In genomic region chr3:187941848-187942194, GRCh38 we compare ENCODE assay signal across 1 cellular context.
TF ChIP-seq lines count a peak whose summit lies in the region.

No MANE protein-coding gene starts in this region.

TF ChIP-seq in HepG2, 621 proteins besides CTCF, POLR2A, EP300 and RAD21 (continued from another document and continues in another):
- TF ChIP-seq EZH2 (conservative IDR thresholded peaks at IDR 0.05; ENCODE audit: low read depth, low read length) (no peak), ZNF691 (CRISPR knock-in tag; IDR thresholded peaks at IDR 0.05; ENCODE audit: borderline replicate concordance, low read depth) (no peak), ZNF746 (CRISPR knock-in tag; IDR thresholded peaks at IDR 0.05) (no peak), FOXA1 (IDR thresholded peaks at IDR 0.05) (no peak), FOXA1 (CRISPR knock-in tag; IDR thresholded peaks at IDR 0.05) (peak; percentile 20; the same call in 1 of the 2 replicates), FOXJ3 (CRISPR knock-in tag; IDR thresholded peaks at IDR 0.05; ENCODE audit: borderline replicate concordance) (peak; percentile 65; the same call in 1 of the 2 replicates), ZNF337 (CRISPR knock-in tag; IDR thresholded peaks at IDR 0.05; ENCODE audit: borderline replicate concordance, low read depth) (no peak), ZNF20 (CRISPR knock-in tag; IDR thresholded peaks at IDR 0.05) (no peak), SOX6 (IDR thresholded peaks at IDR 0.05) (no peak), SOX6 (CRISPR knock-in tag; IDR thresholded peaks at IDR 0.05) (peak; percentile 66), ZNF558 (CRISPR knock-in tag; IDR thresholded peaks at IDR 0.05; ENCODE audit: borderline replicate concordance) (no peak), PAXIP1 (CRISPR knock-in tag; conservative IDR thresholded peaks at IDR 0.05) (peak; percentile 46), TCF12 (IDR thresholded peaks at IDR 0.05) (no peak), TCF12 (CRISPR knock-in tag; IDR thresholded peaks at IDR 0.05) (no peak), BORCS8-MEF2B (CRISPR knock-in tag; IDR thresholded peaks at IDR 0.05) (no peak), BCL3 (CRISPR knock-in tag; IDR thresholded peaks at IDR 0.05) (no peak), ZFP90 (CRISPR knock-in tag; IDR thresholded peaks at IDR 0.05; ENCODE audit: borderline replicate concordance) (no peak), HDAC1 (CRISPR knock-in tag; IDR thresholded peaks at IDR 0.05) (0 out of 2 replicates have a peak, but pooled peaks have one; percentile 19), RXRB (CRISPR knock-in tag; IDR thresholded peaks at IDR 0.05; ENCODE audit: borderline replicate concordance) (peak; percentile 98), NFIC (IDR thresholded peaks at IDR 0.05; ENCODE audit: low read length) (peak; percentile 56; the same call in 1 of the 2 replicates), TCF7 (IDR thresholded peaks at IDR 0.05; ENCODE audit: low read depth) (0 out of 2 replicates have a peak, but pooled peaks have one; percentile 9), ZNF615 (CRISPR knock-in tag; IDR thresholded peaks at IDR 0.05; ENCODE audit: borderline replicate concordance) (no peak), ONECUT2 (CRISPR knock-in tag; IDR thresholded peaks at IDR 0.05) (0 out of 2 replicates have a peak, but pooled peaks have one; percentile 29), ZNF431 (CRISPR knock-in tag; IDR thresholded peaks at IDR 0.05; ENCODE audit: borderline replicate concordance, low read depth) (no peak), SPEN (CRISPR knock-in tag; IDR thresholded peaks at IDR 0.05; ENCODE audit: low read depth) (no peak), ZNF605 (CRISPR knock-in tag; IDR thresholded peaks at IDR 0.05) (no peak), PHF5A (CRISPR knock-in tag; IDR thresholded peaks at IDR 0.05; ENCODE audit: low read depth, unreplicated experiment) (no peak), ZBTB37 (CRISPR knock-in tag; IDR thresholded peaks at IDR 0.05) (no peak), HMG20B (CRISPR knock-in tag; conservative IDR thresholded peaks at IDR 0.05) (no peak), MIXL1 (CRISPR knock-in tag; IDR thresholded peaks at IDR 0.05) (peak; percentile 61), TCF7L2 (IDR thresholded peaks at IDR 0.05; ENCODE audit: low read depth, low read length) (no peak), SALL2 (CRISPR knock-in tag; IDR thresholded peaks at IDR 0.05) (no peak), FOXK2 (IDR thresholded peaks at IDR 0.05) (no peak), RCOR2 (CRISPR knock-in tag; IDR thresholded peaks at IDR 0.05) (peak; percentile 75), GLMP (CRISPR knock-in tag; IDR thresholded peaks at IDR 0.05; ENCODE audit: borderline replicate concordance) (no peak), NCOR1 (IDR thresholded peaks at IDR 0.05; ENCODE audit: borderline replicate concordance, low read length) (peak; percentile 47; the same call in 1 of the 2 replicates), ZNF614 (CRISPR knock-in tag; IDR thresholded peaks at IDR 0.05; ENCODE audit: borderline replicate concordance) (no peak), RXRA (CRISPR knock-in tag; IDR thresholded peaks at IDR 0.05) (peak; percentile 39; the same call in 1 of the 2 replicates), SRF (IDR thresholded peaks at IDR 0.05; ENCODE audit: low read depth, low read length) (no peak), NCOA2 (CRISPR knock-in tag; IDR thresholded peaks at IDR 0.05) (peak; percentile 75), PBX2 (CRISPR knock-in tag; IDR thresholded peaks at IDR 0.05) (no peak), DBP (CRISPR knock-in tag; IDR thresholded peaks at IDR 0.05; ENCODE audit: not compliant biosample characterization) (no peak), ZXDC (CRISPR knock-in tag; IDR thresholded peaks at IDR 0.05) (no peak), MTA3 (CRISPR knock-in tag; IDR thresholded peaks at IDR 0.05) (no peak), ZNF577 (CRISPR knock-in tag; IDR thresholded peaks at IDR 0.05; ENCODE audit: borderline replicate concordance, low read depth) (no peak), SOX13 (IDR thresholded peaks at IDR 0.05) (no peak), SOX13 (CRISPR knock-in tag; conservative IDR thresholded peaks at IDR 0.05 in 1 of 2, IDR thresholded peaks at IDR 0.05 in 1 of 2) (peak in 1 of 2 experiments; percentile 66; a peak in 1 of 4 replicates), HNRNPL (IDR thresholded peaks at IDR 0.05; ENCODE audit: low read depth, low read length) (no peak), RARA (CRISPR knock-in tag; IDR thresholded peaks at IDR 0.05) (peak; percentile 96), FOXP4 (CRISPR knock-in tag; IDR thresholded peaks at IDR 0.05) (peak; percentile 58; the same call in 1 of the 2 replicates), KDM5A (IDR thresholded peaks at IDR 0.05; ENCODE audit: borderline replicate concordance, low read length) (no peak), NR2F1 (CRISPR knock-in tag; IDR thresholded peaks at IDR 0.05) (peak; percentile 42 to 70; a peak in 3 of 4 replicates), HMG20A (CRISPR knock-in tag; IDR thresholded peaks at IDR 0.05; ENCODE audit: borderline replicate concordance) (peak; percentile 54; the same call in 1 of the 2 replicates), ZNF556 (CRISPR knock-in tag; IDR thresholded peaks at IDR 0.05; ENCODE audit: borderline replicate concordance) (no peak), GMEB2 (CRISPR knock-in tag; IDR thresholded peaks at IDR 0.05; ENCODE audit: low read depth) (no peak), ZMYM2 (CRISPR knock-in tag; IDR thresholded peaks at IDR 0.05) (0 out of 2 replicates have a peak, but pooled peaks have one; percentile 55), JUNB (CRISPR knock-in tag; IDR thresholded peaks at IDR 0.05; ENCODE audit: borderline replicate concordance) (no peak)
